In the genomic region with DNA sequence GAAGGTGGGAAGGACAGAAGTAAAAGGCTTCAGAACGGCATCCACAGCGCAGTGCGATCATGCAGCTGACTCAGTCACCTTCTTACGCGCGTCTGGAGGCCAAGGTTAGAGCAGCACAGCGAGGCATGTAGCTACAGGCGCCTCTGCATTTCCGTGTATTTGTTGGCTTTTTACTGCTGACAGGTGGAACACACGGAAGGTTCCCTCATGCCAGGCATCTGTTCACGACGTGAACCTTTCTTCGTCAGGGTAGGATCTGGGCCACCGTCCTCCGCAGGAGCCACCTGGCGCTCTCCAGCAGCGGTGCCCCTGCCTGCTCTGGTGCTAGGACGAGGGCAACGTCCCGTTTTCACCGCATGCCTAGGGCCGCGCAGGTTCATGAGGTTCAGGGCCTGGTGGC, we compare ENCODE assay signal across 12 cellular contexts. TPM values are rescaled to one million over a fixed set of nuclear protein-coding genes. Genes with fewer than 3 reads are reported as not detected.
DNase-seq lines count a peak whose midpoint lies in the region; ATAC-seq and TF ChIP-seq lines count a peak whose summit lies in the region.
"Had no signal": no experiment of that assay in that cellular context is flagged by ENCODE, and none has a peak within 500 bp of the region (broad histone marks: within the 10 kb centered on the region; RNA-seq: fewer than 3 reads in every experiment).

No MANE protein-coding gene starts in this region.

- H3K27ac ChIP-seq in CD4-positive, alpha-beta T cell (ENCODE audit: low read depth, low read length): no peak overlapping the region
- H3K27ac ChIP-seq in RWPE1 (peak overlapping the region; percentile 28), prostate gland (peak overlapping the region; percentile 72 to 84), suprapubic skin (no peak overlapping the region)

- peaks cover 77% of the 10 kb centered on the region for H3K4me1 Mint-ChIP-seq in CD4-positive, alpha-beta T cell (ENCODE audit: low read depth)

- peak overlapping the region; percentile 75 for H3K27ac Mint-ChIP-seq in CD4-positive, alpha-beta T cell

- CTCF ChIA-PET in CD4-positive, alpha-beta T cell (lab: Charles Lee): no interaction called here
- CTCF ChIA-PET in RWPE1 (lab: Yijun Ruan, JAX): no interaction called here

- no peaks in the 10 kb centered on the region for H3K9me3 ChIP-seq in CD4-positive, alpha-beta T cell (ENCODE audit: control insufficient read depth, low read length)
- H3K9me3 ChIP-seq in prostate gland (no peaks in the 10 kb centered on the region), suprapubic skin (no peaks in the 10 kb centered on the region)
- H3K9me3 ChIP-seq: breast epithelium had no signal

- no peak for ATAC-seq in CD4-positive, alpha-beta T cell (ENCODE audit: poor library complexity)
- ATAC-seq in GM21723 (IDR thresholded peaks at IDR 0.05; ENCODE audit: unreplicated experiment): no peak
- ATAC-seq in HG02885 (IDR thresholded peaks at IDR 0.05; ENCODE audit: poor library complexity, unreplicated experiment): no peak

- no peak for TF ChIP-seq EP300 in suprapubic skin (IDR thresholded peaks at IDR 0.05)

- POLR2A ChIA-PET in CD4-positive, alpha-beta T cell (lab: Charles Lee): interaction anchor here (1.3 to 3.0 kb wide), 2 partner anchors 11 to 15 kb away, joined by 4 to 10 read pairs; partner anchors contain the start of gene TMEM204
- POLR2A ChIA-PET in RWPE1 (lab: Yijun Ruan, JAX; ENCODE audit: low non-redundant PET): no interaction called here

- H3K36me3 Mint-ChIP-seq in CD4-positive, alpha-beta T cell (ENCODE audit: low read depth): peaks cover 89% of the 10 kb centered on the region

- TF ChIP-seq CTCF in CD4-positive, alpha-beta T cell (IDR thresholded peaks at IDR 0.05): no peak
- TF ChIP-seq CTCF in RWPE1 (conservative IDR thresholded peaks at IDR 0.05; ENCODE audit: low read depth) (no peak), epithelial cell of esophagus (IDR thresholded peaks at IDR 0.05; ENCODE audit: insufficient read depth, low read depth, low read length, missing control alignments) (no peak), prostate gland (IDR thresholded peaks at IDR 0.05) (peak in 2 of 4 experiments; percentile 6 to 22), suprapubic skin (IDR thresholded peaks at IDR 0.05) (no peak)

- peaks cover 29% of the 10 kb centered on the region for H3K4me1 ChIP-seq in prostate gland (replicated peaks)
- H3K4me1 ChIP-seq in suprapubic skin: peaks cover 61% of the 10 kb centered on the region

- H3K4me3 Mint-ChIP-seq in CD4-positive, alpha-beta T cell: no peak overlapping the region

- no peaks in the 10 kb centered on the region for H3K27me3 Mint-ChIP-seq in CD4-positive, alpha-beta T cell

- no peak for DNase-seq in CD4-positive, alpha-beta T cell
- DNase-seq in RWPE1 (ENCODE audit: low spot score) (peak; percentile 45), epithelial cell of esophagus (ENCODE audit: low read depth) (peak; percentile 50), prostate gland (ENCODE audit: low spot score) (peak; percentile 84), suprapubic skin (ENCODE audit: low spot score in 2 of 2) (no peak)
- no peak for DNase-seq in stimulated activated CD4-positive, alpha-beta T cell treated with anti-CD3 and anti-CD28 coated beads, Interleukin-12 subunit alpha, Interleukin-12 subunit beta, amount 100 ng/mL, for 4 hours
- DNase-seq: activated CD8-positive, alpha-beta memory T cell treated with anti-CD3 and anti-CD28 coated beads for 24 hours; DMS 273 treated with DMSO at 0.1 percent for 48 hours; NCI-H510A had no signal

- H3K36me3 ChIP-seq in prostate gland (no peaks in the 10 kb centered on the region), suprapubic skin (peaks cover 11% of the 10 kb centered on the region)
- H3K36me3 ChIP-seq: breast epithelium had no signal

- H3K4me3 ChIP-seq in epithelial cell of esophagus (ENCODE audit: low read length) (no peak overlapping the region), prostate gland (no peak overlapping the region), suprapubic skin (no peak overlapping the region)
- H3K4me3 ChIP-seq: breast epithelium had no signal

- H3K27me3 ChIP-seq in CD4-positive, alpha-beta T cell (ENCODE audit: control insufficient read depth, insufficient read depth, low read length): no peaks in the 10 kb centered on the region
- H3K27me3 ChIP-seq in prostate gland (replicated peaks; ENCODE audit: insufficient read depth) (no peaks in the 10 kb centered on the region), suprapubic skin (no peaks in the 10 kb centered on the region)
- H3K27me3 ChIP-seq: breast epithelium had no signal

- WGBS in prostate gland: 39% methylated on average over 23 of the region's 23 CpGs
- 75% methylated on average over 17 of the region's 23 CpGs for WGBS in suprapubic skin

- H3K9me3 Mint-ChIP-seq in CD4-positive, alpha-beta T cell: no peaks in the 10 kb centered on the region

- intact Hi-C loops in CD4-positive, alpha-beta T cell (cut with DNase I, micrococcal nuclease): no loop called here
- intact Hi-C loops in prostate gland (cut with DNase I): no loop called here

- peak; percentile 56 for TF ChIP-seq POLR2A in prostate gland (IDR thresholded peaks at IDR 0.05)
- TF ChIP-seq POLR2A in suprapubic skin (IDR thresholded peaks at IDR 0.05): no peak

RNA-seq across cellular contexts. Expression of gene TMEM204, which starts 15.3 kb away (rescaled TPM):
- 10 to 100 TPM; 20.5 to 22.1 TPM for total RNA-seq in CD4-positive, alpha-beta T cell
- total RNA-seq in prostate gland: 10 to 100 TPM; 20.7 to 33.9 TPM
- 10 to 100 TPM in 3 of 4 donors, 1 to 10 TPM in 1; 7.6 to 26.6 (median 18.8) TPM for total RNA-seq in suprapubic skin

RNA-seq across cellular contexts. Expression of gene TELO2, which starts 55.6 kb away (rescaled TPM):
- total RNA-seq in CD4-positive, alpha-beta T cell: 10 to 100 TPM; 29.7 to 30.8 TPM
- total RNA-seq in prostate gland (10 to 100 TPM; 35.1 to 53.5 TPM), suprapubic skin (10 to 100 TPM; 28.1 to 86.1 (median 35.2) TPM)

RNA-seq across cellular contexts. Expression of gene PTX4, which starts 60.0 kb away (rescaled TPM):
- not detected for total RNA-seq in CD4-positive, alpha-beta T cell
- total RNA-seq in prostate gland: 1 to 10 TPM in 1 of 2 donors, not detected in 1; 2.2 TPM
- not detected for total RNA-seq in suprapubic skin
- total RNA-seq: breast epithelium had no signal

Comparison
In these comparisons a context has a peak if more than half of its experiments do, and no peak if none do; other contexts are left out.
1. DNase-seq: peak in RWPE1 (single experiment), epithelial cell of esophagus (single experiment) and prostate gland (single experiment); none in CD4-positive, alpha-beta T cell (0 of 10), suprapubic skin (0 of 2) and stimulated activated CD4-positive, alpha-beta T cell treated with anti-CD3 and anti-CD28 coated beads, Interleukin-12 subunit alpha, Interleukin-12 subunit beta, amount 100 ng/mL, for 4 hours (single experiment).
2. H3K27ac ChIP-seq: peak in RWPE1 (single experiment) and prostate gland (2 of 2); none in CD4-positive, alpha-beta T cell (single experiment) and suprapubic skin (single experiment).